Comparison of ENCODE assay signal across 1 cellular context in the genomic region with DNA sequence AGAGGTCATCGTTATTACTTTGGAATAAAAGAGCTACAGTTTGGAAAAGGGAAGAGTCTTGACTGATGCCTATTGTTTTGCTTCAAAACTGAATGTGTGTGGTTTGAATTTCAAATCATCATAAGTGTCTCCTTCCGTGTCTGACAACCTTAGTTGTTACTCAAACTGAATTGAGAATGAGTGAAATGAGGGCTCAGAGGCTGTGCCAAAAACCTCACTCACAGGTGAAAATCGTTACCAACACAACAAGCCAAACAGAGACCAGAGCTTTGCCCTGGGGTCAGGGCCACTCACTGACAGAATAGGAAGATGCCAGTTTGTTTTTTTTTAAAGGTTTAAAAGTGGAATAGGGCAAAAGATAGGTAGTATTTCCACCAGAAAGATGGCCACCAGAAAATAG.
TF ChIP-seq lines count a peak whose summit lies in the region.

No MANE protein-coding gene starts in this region.

TF ChIP-seq in endothelial cell of umbilical vein, 7 proteins besides CTCF, POLR2A, EP300 and RAD21:
- TF ChIP-seq POLR2AphosphoS5 (IDR thresholded peaks at IDR 0.05; ENCODE audit: insufficient read depth, low read depth, low read length) (no peak), EZH2 (IDR thresholded peaks at IDR 0.05; ENCODE audit: borderline replicate concordance, low read depth, low read length, severe bottlenecking) (no peak), GATA2 (IDR thresholded peaks at IDR 0.05; ENCODE audit: insufficient read depth, insufficient read length, low read depth, low read length) (no peak), FOS (IDR thresholded peaks at IDR 0.05; ENCODE audit: borderline replicate concordance, insufficient read depth, low read length) (no peak), MYC (IDR thresholded peaks at IDR 0.05; ENCODE audit: low read depth, low read length) (no peak), JUN (IDR thresholded peaks at IDR 0.05; ENCODE audit: borderline replicate concordance, insufficient read depth, insufficient read length, low read depth) (no peak)
- TF ChIP-seq, protein P1, sequence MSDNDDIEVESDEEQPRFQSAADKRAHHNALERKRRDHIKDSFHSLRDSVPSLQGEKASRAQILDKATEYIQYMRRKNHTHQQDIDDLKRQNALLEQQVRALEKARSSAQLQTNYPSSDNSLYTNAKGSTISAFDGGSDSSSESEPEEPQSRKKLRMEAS (IDR thresholded peaks at IDR 0.05; ENCODE audit: insufficient read depth, insufficient read length): no peak
